1 cellular context compared by ENCODE assay signal in genomic region chr3:110504901-110505300, GRCh38.
TF ChIP-seq lines count a peak whose summit lies in the region.

No MANE protein-coding gene starts in this region.

TF ChIP-seq in K562, 482 proteins besides CTCF, POLR2A, EP300 and RAD21 (continued from another document and continues in another):
- TF ChIP-seq PPARD (CRISPR knock-in tag; IDR thresholded peaks at IDR 0.05) (no peak), ZNF124 (CRISPR knock-in tag; IDR thresholded peaks at IDR 0.05) (no peak), RFX7 (CRISPR knock-in tag; IDR thresholded peaks at IDR 0.05) (no peak), FOXK1 (CRISPR knock-in tag; IDR thresholded peaks at IDR 0.05; ENCODE audit: borderline replicate concordance) (no peak), POLR2AphosphoS5 (IDR thresholded peaks at IDR 0.05; ENCODE audit: control insufficient read depth, insufficient read depth, low read depth, low read length) (peak; percentile 88), NCOA1 (IDR thresholded peaks at IDR 0.05; ENCODE audit: low read depth) (peak; percentile 49; the same call in 1 of the 2 replicates), TSC22D4 (tag; IDR thresholded peaks at IDR 0.05) (no peak), CBFA2T2 (conservative IDR thresholded peaks at IDR 0.05) (peak; percentile 88), SIN3B (IDR thresholded peaks at IDR 0.05; ENCODE audit: low read depth) (no peak), JUN (IDR thresholded peaks at IDR 0.05; ENCODE audit: borderline replicate concordance, low read depth, low read length) (0 out of 2 replicates have a peak, but pooled peaks have one; percentile 29), JUN (CRISPR knock-in tag; IDR thresholded peaks at IDR 0.05; ENCODE audit: borderline replicate concordance) (no peak), RNF219 (CRISPR knock-in tag; IDR thresholded peaks at IDR 0.05) (no peak), ZFP91 (CRISPR knock-in tag; IDR thresholded peaks at IDR 0.05) (no peak), ATF3 (IDR thresholded peaks at IDR 0.05) (peak; percentile 43; the same call in 1 of the 2 replicates), ATF3 (CRISPR knock-in tag; conservative IDR thresholded peaks at IDR 0.05) (no peak), PML (IDR thresholded peaks at IDR 0.05; ENCODE audit: low read length) (peak; percentile 51; the same call in 1 of the 2 replicates), SIN3A (IDR thresholded peaks at IDR 0.05; ENCODE audit: borderline replicate concordance in 2 of 2, control insufficient read depth in 1 of 2, low read depth in 2 of 2, low read length in 2 of 2) (no peak), PHF8 (IDR thresholded peaks at IDR 0.05; ENCODE audit: borderline replicate concordance, low read length) (peak; percentile 15; the same call in 1 of the 2 replicates), ETV5 (CRISPR knock-in tag; IDR thresholded peaks at IDR 0.05; ENCODE audit: low read depth) (no peak), FOXM1 (IDR thresholded peaks at IDR 0.05; ENCODE audit: low read depth) (peak; percentile 74), FOXM1 (CRISPR knock-in tag; IDR thresholded peaks at IDR 0.05; ENCODE audit: low read depth) (no peak), RBM22 (IDR thresholded peaks at IDR 0.05; ENCODE audit: low read depth, low read length, poor library complexity, severe bottlenecking) (no peak), FOXO4 (CRISPR knock-in tag; IDR thresholded peaks at IDR 0.05) (no peak), DNMT1 (IDR thresholded peaks at IDR 0.05) (no peak), CC2D1A (IDR thresholded peaks at IDR 0.05) (peak; percentile 83), CHCHD3 (CRISPR knock-in tag; IDR thresholded peaks at IDR 0.05) (no peak), ZNF165 (CRISPR knock-in tag; IDR thresholded peaks at IDR 0.05; ENCODE audit: borderline replicate concordance) (no peak), ADNP (tag; IDR thresholded peaks at IDR 0.05) (no peak), MAX (CRISPR knock-in tag; IDR thresholded peaks at IDR 0.05) (peak; percentile 31; the same call in 1 of the 2 replicates), ZNF324 (CRISPR knock-in tag; IDR thresholded peaks at IDR 0.05) (no peak), FOSL1 (tag; conservative IDR thresholded peaks at IDR 0.05) (peak; percentile 67), ZNF274 (IDR thresholded peaks at IDR 0.05; ENCODE audit: borderline replicate concordance, low read depth, low read length) (no peak), ZNF23 (CRISPR knock-in tag; IDR thresholded peaks at IDR 0.05) (no peak), BRCA1 (IDR thresholded peaks at IDR 0.05) (no peak), BRCA1 (CRISPR knock-in tag; IDR thresholded peaks at IDR 0.05) (no peak), SREBF1 (IDR thresholded peaks at IDR 0.05; ENCODE audit: borderline replicate concordance, low read depth, low read length) (no peak), NFIX (CRISPR knock-in tag; IDR thresholded peaks at IDR 0.05; ENCODE audit: low read depth) (no peak), TCF15 (CRISPR knock-in tag; IDR thresholded peaks at IDR 0.05) (no peak), E4F1 (CRISPR knock-in tag; IDR thresholded peaks at IDR 0.05; ENCODE audit: borderline replicate concordance) (no peak), MEF2D (tag; conservative IDR thresholded peaks at IDR 0.05; ENCODE audit: low read depth) (no peak), CHD7 (IDR thresholded peaks at IDR 0.05; ENCODE audit: low read depth, low read length) (no peak), CBX1 (IDR thresholded peaks at IDR 0.05; ENCODE audit: low read depth) (no peak), RHOXF2B (CRISPR knock-in tag; conservative IDR thresholded peaks at IDR 0.05) (no peak), ELF1 (tag; IDR thresholded peaks at IDR 0.05) (no peak), ZNF589 (CRISPR knock-in tag; IDR thresholded peaks at IDR 0.05; ENCODE audit: low read depth) (no peak), HNRNPK (IDR thresholded peaks at IDR 0.05; ENCODE audit: low read depth, low read length, poor library complexity, severe bottlenecking) (no peak), DDX20 (tag; IDR thresholded peaks at IDR 0.05; ENCODE audit: low read depth) (no peak), FOXP1 (CRISPR knock-in tag; IDR thresholded peaks at IDR 0.05) (no peak)
